Comparison of ENCODE assay signal across 9 cellular contexts in the genomic region with DNA sequence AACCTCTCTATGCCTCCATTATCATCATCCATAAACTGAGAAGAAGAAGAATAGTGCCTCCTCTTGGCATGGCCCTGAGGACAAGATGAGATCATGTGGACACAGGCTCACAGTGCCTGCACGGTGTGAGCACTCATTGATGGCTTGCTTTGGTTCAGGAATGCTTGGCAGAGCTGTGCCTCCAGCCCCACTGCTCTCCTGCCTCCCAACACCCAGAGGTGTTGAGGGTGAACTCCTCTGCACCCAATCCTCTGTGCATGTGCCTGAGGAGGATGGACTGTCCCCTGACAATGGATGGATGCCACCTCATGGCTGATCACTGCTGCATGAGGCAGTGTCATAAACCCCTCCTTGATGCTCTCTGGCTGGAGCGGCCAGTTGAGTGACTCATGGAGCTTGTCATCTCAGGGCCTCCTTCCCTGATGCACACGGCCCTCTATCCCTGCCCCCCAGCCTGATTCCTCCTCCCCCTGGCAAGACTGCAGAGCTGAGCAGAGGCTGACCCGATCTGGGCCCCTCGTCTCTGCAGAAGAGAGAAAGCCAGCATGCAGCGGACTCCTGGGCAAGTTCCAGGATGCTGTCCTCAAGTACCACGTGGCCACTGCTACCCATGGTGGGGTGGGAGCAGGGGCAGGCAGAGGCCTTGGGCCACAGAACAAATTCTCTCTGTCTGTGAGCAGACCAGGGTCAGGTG.
DNase-seq lines count a peak whose midpoint lies in the region; ATAC-seq, FAIRE-seq and TF ChIP-seq lines count a peak whose summit lies in the region.
"Had no signal": no experiment of that assay in that cellular context is flagged by ENCODE, and none has a peak within 500 bp of the region (broad histone marks: within the 10 kb centered on the region; RNA-seq: fewer than 3 reads in every experiment).

No MANE protein-coding gene starts in this region.

- no peak overlapping the region for H3K27ac Mint-ChIP-seq in T-helper 2 cell treated with Interferon-gamma antibody and Interleukin-4, amounts not matched to agents 5 μg/mL and 100 μg/mL, for 36 hours
- no peak overlapping the region for H3K27ac Mint-ChIP-seq in activated CD4-positive, alpha-beta T cell treated with anti-CD3 and anti-CD28 coated beads, Interleukin-2, amount 10 ng/mL, durations not matched to agents 7 days and 5 days

- CTCF ChIA-PET in activated CD4-positive, alpha-beta T cell treated with anti-CD3 and anti-CD28 coated beads, Interleukin-2, amount 10 ng/mL, durations not matched to agents 7 days and 5 days (lab: Charles Lee): no interaction called here

- POLR2A ChIA-PET in activated CD4-positive, alpha-beta T cell treated with anti-CD3 and anti-CD28 coated beads, Interleukin-2, amount 10 ng/mL, durations not matched to agents 7 days and 5 days (lab: Charles Lee): no interaction called here

- FAIRE-seq in HTR-8/SVneo (lab: Jason Lieb, UNC): peak; percentile 96

- no peak for TF ChIP-seq CTCF in colonic mucosa (IDR thresholded peaks at IDR 0.05)

- no peaks in the 10 kb centered on the region for H3K36me3 ChIP-seq in colonic mucosa

- H3K4me1 ChIP-seq in colonic mucosa: no peaks in the 10 kb centered on the region

- no peaks in the 10 kb centered on the region for H3K27me3 Mint-ChIP-seq in T-helper 2 cell treated with Interferon-gamma antibody and Interleukin-4, amounts not matched to agents 5 μg/mL and 100 μg/mL, for 36 hours (ENCODE audit: low read depth)
- H3K27me3 Mint-ChIP-seq in activated CD4-positive, alpha-beta T cell treated with anti-CD3 and anti-CD28 coated beads, Interleukin-2, amount 10 ng/mL, durations not matched to agents 7 days and 5 days: peaks cover 5% of the 10 kb centered on the region

- no peaks in the 10 kb centered on the region for H3K27me3 ChIP-seq in colonic mucosa

- no peaks in the 10 kb centered on the region for H3K4me1 Mint-ChIP-seq in T-helper 2 cell treated with Interferon-gamma antibody and Interleukin-4, amounts not matched to agents 5 μg/mL and 100 μg/mL, for 36 hours (ENCODE audit: low read depth)
- H3K4me1 Mint-ChIP-seq in activated CD4-positive, alpha-beta T cell treated with anti-CD3 and anti-CD28 coated beads, Interleukin-2, amount 10 ng/mL, durations not matched to agents 7 days and 5 days: no peaks in the 10 kb centered on the region

- no peaks in the 10 kb centered on the region for H3K9me3 ChIP-seq in colonic mucosa

- peak; percentile 13 for ATAC-seq in GM18867 (IDR thresholded peaks at IDR 0.05; ENCODE audit: unreplicated experiment)
- peak; percentile 56 for ATAC-seq in esophagus mucosa

- intact Hi-C loops in colonic mucosa (cut with DNase I): no loop called here

- H3K27ac ChIP-seq in colonic mucosa: no peak overlapping the region

- no peaks in the 10 kb centered on the region for H3K9me3 Mint-ChIP-seq in T-helper 2 cell treated with Interferon-gamma antibody and Interleukin-4, amounts not matched to agents 5 μg/mL and 100 μg/mL, for 36 hours
- no peaks in the 10 kb centered on the region for H3K9me3 Mint-ChIP-seq in activated CD4-positive, alpha-beta T cell treated with anti-CD3 and anti-CD28 coated beads, Interleukin-2, amount 10 ng/mL, durations not matched to agents 7 days and 5 days

- no peak overlapping the region for H3K9ac ChIP-seq in colonic mucosa (ENCODE audit: low read depth in 2 of 2, low read length in 2 of 2)

- no peak overlapping the region for H3K4me3 ChIP-seq in skeletal muscle cell (ENCODE audit: low read depth, low read length)
- H3K4me3 ChIP-seq in colonic mucosa: no peak overlapping the region

- no peak overlapping the region for H3K4me3 Mint-ChIP-seq in T-helper 2 cell treated with Interferon-gamma antibody and Interleukin-4, amounts not matched to agents 5 μg/mL and 100 μg/mL, for 36 hours
- H3K4me3 Mint-ChIP-seq in activated CD4-positive, alpha-beta T cell treated with anti-CD3 and anti-CD28 coated beads, Interleukin-2, amount 10 ng/mL, durations not matched to agents 7 days and 5 days: no peak overlapping the region

- no peaks in the 10 kb centered on the region for H3K36me3 Mint-ChIP-seq in T-helper 2 cell treated with Interferon-gamma antibody and Interleukin-4, amounts not matched to agents 5 μg/mL and 100 μg/mL, for 36 hours (ENCODE audit: low read depth)
- no peaks in the 10 kb centered on the region for H3K36me3 Mint-ChIP-seq in activated CD4-positive, alpha-beta T cell treated with anti-CD3 and anti-CD28 coated beads, Interleukin-2, amount 10 ng/mL, durations not matched to agents 7 days and 5 days (ENCODE audit: low read depth)

- DNase-seq in HTR-8/SVneo (ENCODE audit: insufficient read length, low spot score): peak; percentile 86
- peak; percentile 90 for DNase-seq in skeletal muscle cell (ENCODE audit: low read depth)
- DNase-seq in colonic mucosa: no peak
- DNase-seq in T-helper 2 cell treated with Interferon-gamma antibody and Interleukin-4, amounts not matched to agents 5 μg/mL and 100 μg/mL, for 36 hours (ENCODE audit: low spot score): no peak
- DNase-seq in activated CD4-positive, alpha-beta T cell treated with anti-CD3 and anti-CD28 coated beads, Interleukin-2, amount 10 ng/mL, durations not matched to agents 7 days and 5 days: no peak
- no peak for DNase-seq in NOMO-1 treated with dmso at 0.1 percent for 144 hours (lab: John Stamatoyannopoulos, UW; ENCODE audit: unreplicated experiment)
- DNase-seq: activated naive CD4-positive, alpha-beta T cell had no signal

Comparison
In these comparisons a context has a peak if more than half of its experiments do, and no peak if none do; other contexts are left out.
1. DNase-seq: peak in HTR-8/SVneo (single experiment) and skeletal muscle cell (single experiment); none in colonic mucosa (single experiment), T-helper 2 cell treated with Interferon-gamma antibody and Interleukin-4, amounts not matched to agents 5 μg/mL and 100 μg/mL, for 36 hours (single experiment), activated CD4-positive, alpha-beta T cell treated with anti-CD3 and anti-CD28 coated beads, Interleukin-2, amount 10 ng/mL, durations not matched to agents 7 days and 5 days (single experiment) and NOMO-1 treated with dmso at 0.1 percent for 144 hours (single experiment).